ENCODE assay signal across 1 cellular context in the genomic region with DNA sequence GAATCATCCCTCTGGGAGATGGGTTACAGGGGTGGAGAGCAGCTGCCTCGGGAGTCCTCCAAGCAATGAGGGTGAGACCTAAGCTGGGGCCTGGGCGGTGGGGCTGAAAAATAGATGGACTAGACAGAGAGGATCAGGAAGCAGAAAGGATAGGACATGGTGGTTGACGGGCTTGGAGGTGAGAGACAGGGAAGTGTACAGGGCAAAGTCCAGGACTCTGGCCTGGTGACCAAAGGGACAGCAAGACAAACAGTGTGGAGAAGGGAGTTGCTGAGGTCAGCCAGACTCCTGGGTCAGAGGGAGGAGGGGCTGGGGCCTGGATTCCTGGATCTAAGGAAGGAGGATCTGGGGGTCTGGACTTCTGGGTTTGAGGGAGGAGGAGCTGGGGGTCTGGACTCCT.
A peak's percentile ranks its signal among the peaks of the same experiment; 100 is the strongest.
TF ChIP-seq lines count a peak whose summit lies in the region.

No MANE protein-coding gene starts in this region.

TF ChIP-seq in HepG2, 621 proteins besides CTCF, POLR2A, EP300 and RAD21 (continued from another document and continues in another):
- TF ChIP-seq, protein P1, sequence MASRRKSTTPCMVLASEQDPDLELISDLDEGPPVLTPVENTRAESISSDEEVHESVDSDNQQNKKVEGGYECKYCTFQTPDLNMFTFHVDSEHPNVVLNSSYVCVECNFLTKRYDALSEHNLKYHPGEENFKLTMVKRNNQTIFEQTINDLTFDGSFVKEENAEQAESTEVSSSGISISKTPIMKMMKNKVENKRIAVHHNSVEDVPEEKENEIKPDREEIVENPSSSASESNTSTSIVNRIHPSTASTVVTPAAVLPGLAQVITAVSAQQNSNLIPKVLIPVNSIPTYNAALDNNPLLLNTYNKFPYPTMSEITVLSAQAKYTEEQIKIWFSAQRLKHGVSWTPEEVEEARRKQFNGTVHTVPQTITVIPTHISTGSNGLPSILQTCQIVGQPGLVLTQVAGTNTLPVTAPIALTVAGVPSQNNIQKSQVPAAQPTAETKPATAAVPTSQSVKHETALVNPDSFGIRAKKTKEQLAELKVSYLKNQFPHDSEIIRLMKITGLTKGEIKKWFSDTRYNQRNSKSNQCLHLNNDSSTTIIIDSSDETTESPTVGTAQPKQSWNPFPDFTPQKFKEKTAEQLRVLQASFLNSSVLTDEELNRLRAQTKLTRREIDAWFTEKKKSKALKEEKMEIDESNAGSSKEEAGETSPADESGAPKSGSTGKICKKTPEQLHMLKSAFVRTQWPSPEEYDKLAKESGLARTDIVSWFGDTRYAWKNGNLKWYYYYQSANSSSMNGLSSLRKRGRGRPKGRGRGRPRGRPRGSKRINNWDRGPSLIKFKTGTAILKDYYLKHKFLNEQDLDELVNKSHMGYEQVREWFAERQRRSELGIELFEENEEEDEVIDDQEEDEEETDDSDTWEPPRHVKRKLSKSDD (CRISPR knock-in tag; IDR thresholded peaks at IDR 0.05; ENCODE audit: low read depth) = 0 out of 2 replicates have a peak, but pooled peaks have one; percentile 60
- peak; percentile 46; the same call in 1 of the 2 replicates for TF ChIP-seq PHF21A (CRISPR knock-in tag; IDR thresholded peaks at IDR 0.05)
- peak; percentile 84; the same call in 1 of the 2 replicates for TF ChIP-seq RXRA (CRISPR knock-in tag; IDR thresholded peaks at IDR 0.05)
- TF ChIP-seq ZNF441 (CRISPR knock-in tag; IDR thresholded peaks at IDR 0.05; ENCODE audit: borderline replicate concordance) = peak; percentile 69; the same call in 1 of the 2 replicates
- no peak for TF ChIP-seq ZNF274 (CRISPR knock-in tag; IDR thresholded peaks at IDR 0.05)
- TF ChIP-seq IRF2 (CRISPR knock-in tag; IDR thresholded peaks at IDR 0.05) = peak; percentile 72; the same call in 1 of the 2 replicates
- peak; percentile 30 for TF ChIP-seq FOSL2 (CRISPR knock-in tag; IDR thresholded peaks at IDR 0.05)
- no peak for TF ChIP-seq ZNF33A (CRISPR knock-in tag; IDR thresholded peaks at IDR 0.05; ENCODE audit: borderline replicate concordance)
- no peak for TF ChIP-seq ZNF83 (CRISPR knock-in tag; IDR thresholded peaks at IDR 0.05; ENCODE audit: borderline replicate concordance)
- peak; percentile 37 for TF ChIP-seq TEAD3 (CRISPR knock-in tag; optimal IDR thresholded peaks at IDR 0.05; ENCODE audit: borderline replicate concordance)
- peak; percentile 70 for TF ChIP-seq KAT8 (CRISPR knock-in tag; IDR thresholded peaks at IDR 0.05)
- TF ChIP-seq, protein P2, sequence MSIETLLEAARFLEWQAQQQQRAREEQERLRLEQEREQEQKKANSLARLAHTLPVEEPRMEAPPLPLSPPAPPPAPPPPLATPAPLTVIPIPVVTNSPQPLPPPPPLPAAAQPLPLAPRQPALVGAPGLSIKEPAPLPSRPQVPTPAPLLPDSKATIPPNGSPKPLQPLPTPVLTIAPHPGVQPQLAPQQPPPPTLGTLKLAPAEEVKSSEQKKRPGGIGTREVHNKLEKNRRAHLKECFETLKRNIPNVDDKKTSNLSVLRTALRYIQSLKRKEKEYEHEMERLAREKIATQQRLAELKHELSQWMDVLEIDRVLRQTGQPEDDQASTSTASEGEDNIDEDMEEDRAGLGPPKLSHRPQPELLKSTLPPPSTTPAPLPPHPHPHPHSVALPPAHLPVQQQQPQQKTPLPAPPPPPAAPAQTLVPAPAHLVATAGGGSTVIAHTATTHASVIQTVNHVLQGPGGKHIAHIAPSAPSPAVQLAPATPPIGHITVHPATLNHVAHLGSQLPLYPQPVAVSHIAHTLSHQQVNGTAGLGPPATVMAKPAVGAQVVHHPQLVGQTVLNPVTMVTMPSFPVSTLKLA (IDR thresholded peaks at IDR 0.05) = no peak
- TF ChIP-seq, protein P3, sequence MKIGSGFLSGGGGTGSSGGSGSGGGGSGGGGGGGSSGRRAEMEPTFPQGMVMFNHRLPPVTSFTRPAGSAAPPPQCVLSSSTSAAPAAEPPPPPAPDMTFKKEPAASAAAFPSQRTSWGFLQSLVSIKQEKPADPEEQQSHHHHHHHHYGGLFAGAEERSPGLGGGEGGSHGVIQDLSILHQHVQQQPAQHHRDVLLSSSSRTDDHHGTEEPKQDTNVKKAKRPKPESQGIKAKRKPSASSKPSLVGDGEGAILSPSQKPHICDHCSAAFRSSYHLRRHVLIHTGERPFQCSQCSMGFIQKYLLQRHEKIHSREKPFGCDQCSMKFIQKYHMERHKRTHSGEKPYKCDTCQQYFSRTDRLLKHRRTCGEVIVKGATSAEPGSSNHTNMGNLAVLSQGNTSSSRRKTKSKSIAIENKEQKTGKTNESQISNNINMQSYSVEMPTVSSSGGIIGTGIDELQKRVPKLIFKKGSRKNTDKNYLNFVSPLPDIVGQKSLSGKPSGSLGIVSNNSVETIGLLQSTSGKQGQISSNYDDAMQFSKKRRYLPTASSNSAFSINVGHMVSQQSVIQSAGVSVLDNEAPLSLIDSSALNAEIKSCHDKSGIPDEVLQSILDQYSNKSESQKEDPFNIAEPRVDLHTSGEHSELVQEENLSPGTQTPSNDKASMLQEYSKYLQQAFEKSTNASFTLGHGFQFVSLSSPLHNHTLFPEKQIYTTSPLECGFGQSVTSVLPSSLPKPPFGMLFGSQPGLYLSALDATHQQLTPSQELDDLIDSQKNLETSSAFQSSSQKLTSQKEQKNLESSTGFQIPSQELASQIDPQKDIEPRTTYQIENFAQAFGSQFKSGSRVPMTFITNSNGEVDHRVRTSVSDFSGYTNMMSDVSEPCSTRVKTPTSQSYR (CRISPR knock-in tag; IDR thresholded peaks at IDR 0.05; ENCODE audit: borderline replicate concordance) = peak; percentile 77; the same call in 1 of the 2 replicates
- no peak for TF ChIP-seq ZNF17 (CRISPR knock-in tag; IDR thresholded peaks at IDR 0.05)
- TF ChIP-seq HNF4A (CRISPR knock-in tag; IDR thresholded peaks at IDR 0.05) = peak; percentile 99
- TF ChIP-seq ZNF350 (CRISPR knock-in tag; IDR thresholded peaks at IDR 0.05; ENCODE audit: borderline replicate concordance, low read depth) = peak; percentile 53; the same call in 1 of the 2 replicates
- TF ChIP-seq, protein P4, sequence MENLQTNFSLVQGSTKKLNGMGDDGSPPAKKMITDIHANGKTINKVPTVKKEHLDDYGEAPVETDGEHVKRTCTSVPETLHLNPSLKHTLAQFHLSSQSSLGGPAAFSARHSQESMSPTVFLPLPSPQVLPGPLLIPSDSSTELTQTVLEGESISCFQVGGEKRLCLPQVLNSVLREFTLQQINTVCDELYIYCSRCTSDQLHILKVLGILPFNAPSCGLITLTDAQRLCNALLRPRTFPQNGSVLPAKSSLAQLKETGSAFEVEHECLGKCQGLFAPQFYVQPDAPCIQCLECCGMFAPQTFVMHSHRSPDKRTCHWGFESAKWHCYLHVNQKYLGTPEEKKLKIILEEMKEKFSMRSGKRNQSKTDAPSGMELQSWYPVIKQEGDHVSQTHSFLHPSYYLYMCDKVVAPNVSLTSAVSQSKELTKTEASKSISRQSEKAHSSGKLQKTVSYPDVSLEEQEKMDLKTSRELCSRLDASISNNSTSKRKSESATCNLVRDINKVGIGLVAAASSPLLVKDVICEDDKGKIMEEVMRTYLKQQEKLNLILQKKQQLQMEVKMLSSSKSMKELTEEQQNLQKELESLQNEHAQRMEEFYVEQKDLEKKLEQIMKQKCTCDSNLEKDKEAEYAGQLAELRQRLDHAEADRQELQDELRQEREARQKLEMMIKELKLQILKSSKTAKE (CRISPR knock-in tag; IDR thresholded peaks at IDR 0.05; ENCODE audit: borderline replicate concordance) = no peak
- TF ChIP-seq, protein P5, sequence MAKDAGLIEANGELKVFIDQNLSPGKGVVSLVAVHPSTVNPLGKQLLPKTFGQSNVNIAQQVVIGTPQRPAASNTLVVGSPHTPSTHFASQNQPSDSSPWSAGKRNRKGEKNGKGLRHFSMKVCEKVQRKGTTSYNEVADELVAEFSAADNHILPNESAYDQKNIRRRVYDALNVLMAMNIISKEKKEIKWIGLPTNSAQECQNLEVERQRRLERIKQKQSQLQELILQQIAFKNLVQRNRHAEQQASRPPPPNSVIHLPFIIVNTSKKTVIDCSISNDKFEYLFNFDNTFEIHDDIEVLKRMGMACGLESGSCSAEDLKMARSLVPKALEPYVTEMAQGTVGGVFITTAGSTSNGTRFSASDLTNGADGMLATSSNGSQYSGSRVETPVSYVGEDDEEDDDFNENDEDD (CRISPR knock-in tag; IDR thresholded peaks at IDR 0.05; ENCODE audit: borderline replicate concordance) = no peak
- TF ChIP-seq MAFK (conservative IDR thresholded peaks at IDR 0.05 in 1 of 2, IDR thresholded peaks at IDR 0.05 in 1 of 2; ENCODE audit: low read length in 2 of 2) = peak; percentile 72
- no peak for TF ChIP-seq ZNF235 (CRISPR knock-in tag; IDR thresholded peaks at IDR 0.05; ENCODE audit: borderline replicate concordance)
- 0 out of 2 replicates have a peak, but pooled peaks have one; percentile 46 for TF ChIP-seq PITX1 (CRISPR knock-in tag; IDR thresholded peaks at IDR 0.05)
- no peak for TF ChIP-seq CCDC6 (CRISPR knock-in tag; IDR thresholded peaks at IDR 0.05)
- TF ChIP-seq ZSCAN22 (CRISPR knock-in tag; IDR thresholded peaks at IDR 0.05) = peak; percentile 92
- TF ChIP-seq IRX3 (CRISPR knock-in tag; IDR thresholded peaks at IDR 0.05; ENCODE audit: borderline replicate concordance, low read depth) = no peak
- peak; percentile 78 for TF ChIP-seq NR2F6 (IDR thresholded peaks at IDR 0.05)
- peak; percentile 88 for TF ChIP-seq NR2F6 (CRISPR knock-in tag; IDR thresholded peaks at IDR 0.05)
- TF ChIP-seq ZNF883 (CRISPR knock-in tag; IDR thresholded peaks at IDR 0.05; ENCODE audit: not compliant biosample characterization) = no peak
- TF ChIP-seq DR1 (CRISPR knock-in tag; IDR thresholded peaks at IDR 0.05) = no peak
- TF ChIP-seq HMG20B (CRISPR knock-in tag; conservative IDR thresholded peaks at IDR 0.05) = no peak
- TF ChIP-seq, protein P6, sequence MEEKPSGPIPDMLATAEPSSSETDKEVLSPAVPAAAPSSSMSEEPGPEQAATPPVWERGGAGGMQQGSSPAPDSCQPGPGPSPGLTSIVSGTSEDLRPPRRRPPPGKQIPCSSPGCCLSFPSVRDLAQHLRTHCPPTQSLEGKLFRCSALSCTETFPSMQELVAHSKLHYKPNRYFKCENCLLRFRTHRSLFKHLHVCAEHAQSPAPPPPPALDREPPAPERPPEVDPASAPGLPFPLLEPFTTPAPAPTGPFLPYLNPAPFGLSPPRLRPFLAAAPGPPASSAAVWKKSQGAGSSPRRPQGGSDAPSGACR (CRISPR knock-in tag; IDR thresholded peaks at IDR 0.05) = 0 out of 2 replicates have a peak, but pooled peaks have one; percentile 18
- TF ChIP-seq ZNF543 (CRISPR knock-in tag; IDR thresholded peaks at IDR 0.05) = peak; percentile 39; the same call in 1 of the 2 replicates
- peak; percentile 43; the same call in 1 of the 2 replicates for TF ChIP-seq ZFP37 (CRISPR knock-in tag; IDR thresholded peaks at IDR 0.05; ENCODE audit: borderline replicate concordance)
- no peak for TF ChIP-seq SRSF1 (optimal IDR thresholded peaks at IDR 0.05; ENCODE audit: low read depth, low read length)
- TF ChIP-seq SPEN (CRISPR knock-in tag; IDR thresholded peaks at IDR 0.05; ENCODE audit: low read depth) = peak; percentile 64
- TF ChIP-seq, protein P7, sequence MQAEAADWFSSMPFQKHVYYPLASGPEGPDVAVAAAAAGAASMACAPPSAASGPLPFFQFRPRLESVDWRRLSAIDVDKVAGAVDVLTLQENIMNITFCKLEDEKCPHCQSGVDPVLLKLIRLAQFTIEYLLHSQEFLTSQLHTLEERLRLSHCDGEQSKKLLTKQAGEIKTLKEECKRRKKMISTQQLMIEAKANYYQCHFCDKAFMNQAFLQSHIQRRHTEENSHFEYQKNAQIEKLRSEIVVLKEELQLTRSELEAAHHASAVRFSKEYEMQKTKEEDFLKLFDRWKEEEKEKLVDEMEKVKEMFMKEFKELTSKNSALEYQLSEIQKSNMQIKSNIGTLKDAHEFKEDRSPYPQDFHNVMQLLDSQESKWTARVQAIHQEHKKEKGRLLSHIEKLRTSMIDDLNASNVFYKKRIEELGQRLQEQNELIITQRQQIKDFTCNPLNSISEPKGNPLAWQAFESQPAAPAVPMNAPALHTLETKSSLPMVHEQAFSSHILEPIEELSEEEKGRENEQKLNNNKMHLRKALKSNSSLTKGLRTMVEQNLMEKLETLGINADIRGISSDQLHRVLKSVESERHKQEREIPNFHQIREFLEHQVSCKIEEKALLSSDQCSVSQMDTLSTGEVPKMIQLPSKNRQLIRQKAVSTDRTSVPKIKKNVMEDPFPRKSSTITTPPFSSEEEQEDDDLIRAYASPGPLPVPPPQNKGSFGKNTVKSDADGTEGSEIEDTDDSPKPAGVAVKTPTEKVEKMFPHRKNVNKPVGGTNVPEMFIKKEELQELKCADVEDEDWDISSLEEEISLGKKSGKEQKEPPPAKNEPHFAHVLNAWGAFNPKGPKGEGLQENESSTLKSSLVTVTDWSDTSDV (CRISPR knock-in tag; IDR thresholded peaks at IDR 0.05) = no peak
- no peak for TF ChIP-seq ZNF878 (CRISPR knock-in tag; IDR thresholded peaks at IDR 0.05)
- TF ChIP-seq ZNF234 (CRISPR knock-in tag; conservative IDR thresholded peaks at IDR 0.05) = no peak
- TF ChIP-seq, protein P8, sequence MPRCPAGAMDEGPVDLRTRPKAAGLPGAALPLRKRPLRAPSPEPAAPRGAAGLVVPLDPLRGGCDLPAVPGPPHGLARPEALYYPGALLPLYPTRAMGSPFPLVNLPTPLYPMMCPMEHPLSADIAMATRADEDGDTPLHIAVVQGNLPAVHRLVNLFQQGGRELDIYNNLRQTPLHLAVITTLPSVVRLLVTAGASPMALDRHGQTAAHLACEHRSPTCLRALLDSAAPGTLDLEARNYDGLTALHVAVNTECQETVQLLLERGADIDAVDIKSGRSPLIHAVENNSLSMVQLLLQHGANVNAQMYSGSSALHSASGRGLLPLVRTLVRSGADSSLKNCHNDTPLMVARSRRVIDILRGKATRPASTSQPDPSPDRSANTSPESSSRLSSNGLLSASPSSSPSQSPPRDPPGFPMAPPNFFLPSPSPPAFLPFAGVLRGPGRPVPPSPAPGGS (CRISPR knock-in tag; IDR thresholded peaks at IDR 0.05) = 0 out of 2 replicates have a peak, but pooled peaks have one; percentile 27
- TF ChIP-seq SYNCRIP (IDR thresholded peaks at IDR 0.05; ENCODE audit: insufficient read depth, low read depth, low read length) = no peak
- TF ChIP-seq RCOR2 (CRISPR knock-in tag; IDR thresholded peaks at IDR 0.05) = peak; percentile 46; the same call in 1 of the 2 replicates
- TF ChIP-seq EED (CRISPR knock-in tag; IDR thresholded peaks at IDR 0.05) = no peak
